Comparison of ENCODE assay signal across 32 cellular contexts in the genomic region with DNA sequence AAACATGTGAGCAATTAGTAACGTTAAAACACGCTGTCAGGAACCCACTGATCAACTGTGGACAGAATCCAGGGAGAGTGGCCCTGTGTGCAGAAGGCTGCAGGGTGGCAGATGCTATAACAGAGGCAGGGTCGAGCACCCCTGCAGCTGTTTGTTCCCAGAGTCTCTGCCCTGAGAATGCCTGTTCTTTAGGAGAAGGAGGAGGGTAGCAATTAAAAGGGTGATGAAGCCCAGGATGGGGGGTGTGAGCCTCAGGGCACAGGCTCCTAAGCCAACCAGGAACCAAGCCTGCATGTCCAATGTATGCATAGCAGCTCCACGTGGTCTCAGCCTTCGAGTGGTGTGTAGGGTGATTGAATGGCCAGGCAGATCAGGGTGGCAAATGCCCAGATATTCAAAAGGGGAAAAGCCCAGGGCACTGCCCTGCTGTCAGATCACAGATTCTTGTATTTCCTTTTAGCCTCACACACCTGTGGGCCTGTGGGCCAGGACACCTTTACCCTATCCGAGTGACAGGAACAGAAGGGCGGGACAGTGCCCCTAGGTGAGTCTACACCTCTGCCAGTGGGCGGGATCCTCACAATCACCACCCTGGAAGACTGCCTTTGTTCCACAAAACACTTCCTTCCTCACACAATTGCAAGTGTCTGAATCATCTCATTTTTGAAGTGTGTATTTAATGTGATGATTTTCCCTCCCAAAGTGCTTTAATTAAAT. TPM values are rescaled to one million over a fixed set of nuclear protein-coding genes. Genes with fewer than 3 reads are reported as not detected.
DNase-seq lines count a peak whose midpoint lies in the region; ATAC-seq and TF ChIP-seq lines count a peak whose summit lies in the region.
"Had no signal": no experiment of that assay in that cellular context is flagged by ENCODE, and none has a peak within 500 bp of the region (broad histone marks: within the 10 kb centered on the region; RNA-seq: fewer than 3 reads in every experiment).

No MANE protein-coding gene starts in this region.

- H3K27ac Mint-ChIP-seq in T-helper 17 cell: no peak overlapping the region
- H3K27ac Mint-ChIP-seq: CD4-positive, alpha-beta T cell; natural killer cell treated with Interleukin-12 subunit alpha and Interleukin-12 subunit beta and Interleukin-15 and Interleukin-18, amount 100 ng/mL, for 72 hours; T-helper 1 cell treated with Interleukin-12 subunit alpha and Interleukin-12 subunit beta and Interleukin-4 antibody, amounts not matched to agents 30 μg/mL and 1 μg/mL, for 36 hours had no signal

- H3K27ac ChIP-seq in foreskin keratinocyte: no peak overlapping the region
- H3K27ac ChIP-seq in thyroid gland: no peak overlapping the region
- H3K27ac ChIP-seq: 22Rv1, adrenal gland, esophagus squamous epithelium, gastrocnemius medialis, left ventricle myocardium inferior, SJSA1, tibial artery had no signal

- intact Hi-C loops in thyroid gland (cut with DNase I): no loop called here

- TF ChIP-seq CTCF in foreskin keratinocyte (conservative IDR thresholded peaks at IDR 0.05) (no peak), thyroid gland (IDR thresholded peaks at IDR 0.05) (no peak)

- peaks cover 53% of the 10 kb centered on the region for H3K27me3 Mint-ChIP-seq in T-helper 17 cell

- no peak overlapping the region for H3K4me3 ChIP-seq in thyroid gland (replicated peaks in 1 of 3)
- H3K4me3 ChIP-seq: adrenal gland, esophagus squamous epithelium, gastrocnemius medialis, left ventricle myocardium inferior, SJSA1, tibial artery had no signal

- H3K4me1 Mint-ChIP-seq in T-helper 17 cell: peaks cover 3% of the 10 kb centered on the region
- H3K4me1 Mint-ChIP-seq: immature natural killer cell had no signal

- peak; percentile 22 for DNase-seq in DMS153 (lab: John Stamatoyannopoulos, UW)
- DNase-seq in DMS153 treated with DMSO at 0.1 percent for 48 hours (lab: John Stamatoyannopoulos, UW; ENCODE audit: unreplicated experiment): no peak
- DNase-seq in NCI-H748 (lab: John Stamatoyannopoulos, UW; ENCODE audit: unreplicated experiment): peak; percentile 58
- peak in 1 of 2 donors; percentile 2 for DNase-seq in foreskin keratinocyte
- DNase-seq in renal cortical epithelial cell (ENCODE audit: low read depth): peak; percentile 7
- DNase-seq in thyroid gland: no peak
- DNase-seq in T-helper 17 cell: no peak
- DNase-seq: activated CD4-positive, alpha-beta T cell treated with anti-CD3 and anti-CD28 coated beads for 48 hours; activated naive CD4-positive, alpha-beta T cell treated with Interleukin-2 at 50 U/mL for 16 hours; activated T-cell treated with anti-CD3 and anti-CD28 coated beads, Interleukin-2, amount 50 U/mL, for 48 hours; adrenal gland; CD4-positive, alpha-beta T cell; effector memory CD4-positive, alpha-beta T cell; esophagus squamous epithelium; gastrocnemius medialis; hippocampal formation; immature natural killer cell; Kasumi-1; left ventricle myocardium inferior; midbrain; MV-4-11; NCI-H2029; NCI-H510A; stimulated activated CD4-positive, alpha-beta T cell treated with anti-CD3 and anti-CD28 coated beads, Interleukin-4, amount 100 ng/mL, for 4 hours; stimulated activated naive CD8-positive, alpha-beta T cell treated with anti-CD3 and anti-CD28 coated beads, Interleukin-15, Interleukin-2, amounts not matched to agents 100 U/mL and 50 U/mL, for 24 hours; tibial artery had no signal

- no peak for TF ChIP-seq POLR2A in thyroid gland (IDR thresholded peaks at IDR 0.05)

- H3K4me3 Mint-ChIP-seq in T-helper 17 cell: no peak overlapping the region
- H3K4me3 Mint-ChIP-seq: CD4-positive, alpha-beta T cell; immature natural killer cell; natural killer cell treated with Interleukin-12 subunit alpha and Interleukin-12 subunit beta and Interleukin-15 and Interleukin-18, amount 100 ng/mL, for 72 hours; T-helper 1 cell treated with Interleukin-12 subunit alpha and Interleukin-12 subunit beta and Interleukin-4 antibody, amounts not matched to agents 30 μg/mL and 1 μg/mL, for 36 hours had no signal

- no peaks in the 10 kb centered on the region for H3K36me3 Mint-ChIP-seq in T-helper 17 cell (ENCODE audit: low read depth)
- H3K36me3 Mint-ChIP-seq: immature natural killer cell; natural killer cell treated with Interleukin-12 subunit alpha and Interleukin-12 subunit beta and Interleukin-15 and Interleukin-18, amount 100 ng/mL, for 72 hours had no signal

- ATAC-seq in foreskin keratinocyte (peak; percentile 42), HG03108 (IDR thresholded peaks at IDR 0.05; ENCODE audit: unreplicated experiment) (no peak), T-helper 17 cell (no peak)
- ATAC-seq: gastrocnemius medialis; sciatic nerve; stimulated activated naive CD8-positive, alpha-beta T cell treated with anti-CD3 and anti-CD28 coated beads, Interleukin-15, Interleukin-2, amounts not matched to agents 100 U/mL and 50 U/mL, for 24 hours had no signal

- no peaks in the 10 kb centered on the region for H3K36me3 ChIP-seq in thyroid gland
- H3K36me3 ChIP-seq: adrenal gland, esophagus squamous epithelium, gastrocnemius medialis, left ventricle myocardium inferior, SJSA1, tibial artery had no signal

- H3K4me1 ChIP-seq in foreskin keratinocyte (no peaks in the 10 kb centered on the region), thyroid gland (no peaks in the 10 kb centered on the region)
- H3K4me1 ChIP-seq: adrenal gland, gastrocnemius medialis, SJSA1 had no signal

- WGBS in thyroid gland, 2 donors: 61 to 63% methylated on average over 8 of the region's 8 CpGs

- no peaks in the 10 kb centered on the region for H3K9me3 ChIP-seq in thyroid gland
- no peaks in the 10 kb centered on the region for H3K9me3 ChIP-seq in T-helper 17 cell (ENCODE audit: control insufficient read depth, low read length, poor library complexity, severe bottlenecking)
- H3K9me3 ChIP-seq: adrenal gland, esophagus squamous epithelium, gastrocnemius medialis, left ventricle myocardium inferior, SJSA1, tibial artery had no signal

- H3K27me3 ChIP-seq in foreskin keratinocyte (peaks cover 2% of the 10 kb centered on the region), thyroid gland (no peaks in the 10 kb centered on the region)
- H3K27me3 ChIP-seq: adrenal gland, gastrocnemius medialis, SJSA1, tibial artery had no signal

RNA-seq across cellular contexts. Expression of a gene that starts 7.3 kb away (rescaled TPM):
- total RNA-seq in foreskin keratinocyte: 0.04 TPM in 1 of 2 replicates, not detected in the other
- polyA plus RNA-seq in foreskin keratinocyte: not detected in 2 replicates
- total RNA-seq in renal cortical epithelial cell: under 0.01 TPM in 1 of 2 replicates, not detected in the other
- 1 to 10 TPM; 1.0 to 3.5 (median 1.2) TPM for total RNA-seq in thyroid gland
- 10 to 100 TPM in 1 of 2 donors, 1 to 10 TPM in 1; 2.1 to 10.1 TPM for total RNA-seq in T-helper 17 cell

Comparison
In these comparisons a context has a peak if more than half of its experiments do, and no peak if none do; other contexts are left out.
1. DNase-seq: peak in DMS153 (single experiment), NCI-H748 (single experiment) and renal cortical epithelial cell (single experiment); none in DMS153 treated with DMSO at 0.1 percent for 48 hours (single experiment), thyroid gland (0 of 2) and T-helper 17 cell (0 of 3).